Comparison of ENCODE assay signal across 33 cellular contexts in the genomic region with DNA sequence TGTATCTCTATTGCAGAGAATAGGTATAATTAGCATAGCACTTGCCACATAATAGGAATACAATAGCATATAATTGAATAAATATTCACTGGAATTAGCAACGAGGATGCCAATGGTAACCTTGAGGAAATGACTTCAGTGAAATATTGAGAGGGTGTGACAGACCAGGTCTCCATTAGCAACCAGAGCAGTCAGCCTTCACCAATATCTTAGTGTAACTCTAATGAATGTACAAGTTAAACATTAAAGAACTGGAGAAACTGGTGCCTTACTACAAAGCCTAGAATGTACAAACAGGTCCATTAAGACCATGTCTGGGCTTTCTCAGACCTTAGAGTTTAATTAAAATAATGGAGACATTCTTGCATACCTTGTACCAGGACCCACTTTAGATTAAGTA.
"Had no signal": no experiment of that assay in that cellular context is flagged by ENCODE, and none has a peak within 500 bp of the region (broad histone marks: within the 10 kb centered on the region; RNA-seq: fewer than 3 reads in every experiment).

No MANE protein-coding gene starts in this region.

- H3K36me3 Mint-ChIP-seq: activated naive CD4-positive, alpha-beta T cell treated with anti-CD3 and anti-CD28 coated beads, Interleukin-2, amount 10 ng/mL, durations not matched to agents 7 days and 5 days; activated naive CD8-positive, alpha-beta T cell treated with anti-CD3 and anti-CD28 coated beads, Interleukin-2, amount 10 ng/mL, durations not matched to agents 7 days and 5 days; immature natural killer cell; type B pancreatic cell had no signal

- H3K9me3 ChIP-seq: gastroesophageal sphincter, lower lobe of right lung, neutrophil, right lobe of liver, uterus had no signal

- H3K9me3 Mint-ChIP-seq: activated CD4-positive, alpha-beta memory T cell treated with anti-CD3 and anti-CD28 coated beads, Interleukin-2, amount 10 ng/mL, durations not matched to agents 7 days and 5 days; activated CD4-positive, alpha-beta T cell treated with anti-CD3 and anti-CD28 coated beads, Interleukin-2, amount 10 ng/mL, durations not matched to agents 7 days and 5 days; activated naive CD4-positive, alpha-beta T cell treated with anti-CD3 and anti-CD28 coated beads, Interleukin-2, amount 10 ng/mL, durations not matched to agents 7 days and 5 days; activated naive CD8-positive, alpha-beta T cell treated with anti-CD3 and anti-CD28 coated beads, Interleukin-2, amount 10 ng/mL, durations not matched to agents 7 days and 5 days; activated T-cell treated with anti-CD3 and anti-CD28 coated beads, Interleukin-2, amount 50 U/mL, for 24 hours; effector memory CD8-positive, alpha-beta T cell; immature natural killer cell; nephron progenitor cell; stimulated activated naive CD8-positive, alpha-beta T cell treated with anti-CD3 and anti-CD28 coated beads, Interleukin-15, Interleukin-2, amounts not matched to agents 100 ng/mL and 50 ng/mL, for 24 hours; type B pancreatic cell had no signal

- H3K4me1 ChIP-seq: gastroesophageal sphincter, lower lobe of right lung, right lobe of liver, uterus had no signal

- ATAC-seq: effector memory CD8-positive, alpha-beta T cell; gastroesophageal sphincter; left lobe of liver; lower lobe of right lung; right lobe of liver; T-helper 17 cell; WTC11 had no signal

- H3K4me1 Mint-ChIP-seq: activated CD4-positive, alpha-beta memory T cell treated with anti-CD3 and anti-CD28 coated beads, Interleukin-2, amount 10 ng/mL, durations not matched to agents 7 days and 5 days; activated CD4-positive, alpha-beta T cell treated with anti-CD3 and anti-CD28 coated beads, Interleukin-2, amount 10 ng/mL, durations not matched to agents 7 days and 5 days; activated naive CD4-positive, alpha-beta T cell treated with anti-CD3 and anti-CD28 coated beads, Interleukin-2, amount 10 ng/mL, durations not matched to agents 7 days and 5 days; activated naive CD8-positive, alpha-beta T cell treated with anti-CD3 and anti-CD28 coated beads, Interleukin-2, amount 10 ng/mL, durations not matched to agents 7 days and 5 days; immature natural killer cell; nephron progenitor cell; T-helper 17 cell had no signal

- H3K27ac ChIP-seq: brain microvascular endothelial cell, gastroesophageal sphincter, lower lobe of right lung, neutrophil, right lobe of liver, uterus had no signal

- H3K27me3 Mint-ChIP-seq: activated CD4-positive, alpha-beta memory T cell treated with anti-CD3 and anti-CD28 coated beads, Interleukin-2, amount 10 ng/mL, durations not matched to agents 7 days and 5 days; activated CD4-positive, alpha-beta T cell treated with anti-CD3 and anti-CD28 coated beads, Interleukin-2, amount 10 ng/mL, durations not matched to agents 7 days and 5 days; activated naive CD4-positive, alpha-beta T cell treated with anti-CD3 and anti-CD28 coated beads, Interleukin-2, amount 10 ng/mL, durations not matched to agents 7 days and 5 days; type B pancreatic cell had no signal

- DNase-seq: activated CD4-positive, alpha-beta memory T cell treated with anti-CD3 and anti-CD28 coated beads, Interleukin-2, amount 10 ng/mL, durations not matched to agents 7 days and 5 days; activated CD4-positive, alpha-beta T cell treated with anti-CD3 and anti-CD28 coated beads for 1 hour; activated CD4-positive, alpha-beta T cell treated with anti-CD3 and anti-CD28 coated beads, Interleukin-2, amount 10 ng/mL, durations not matched to agents 7 days and 5 days; activated CD8-positive, alpha-beta memory T cell treated with anti-CD3 and anti-CD28 coated beads, Interleukin-2, amount 50 U/mL, for 48 hours; activated gamma-delta T cell; activated naive CD4-positive, alpha-beta T cell treated with anti-CD3 and anti-CD28 coated beads, Interleukin-2, amount 10 ng/mL, durations not matched to agents 7 days and 5 days; activated naive CD8-positive, alpha-beta T cell treated with anti-CD3 and anti-CD28 coated beads, Interleukin-2, amount 10 ng/mL, durations not matched to agents 7 days and 5 days; activated T-cell treated with anti-CD3 and anti-CD28 coated beads, Interleukin-2, amount 50 U/mL, for 24 hours; amniotic stem cell; brain microvascular endothelial cell; caudate nucleus; cortex of kidney; effector memory CD8-positive, alpha-beta T cell; head of caudate nucleus; hypothalamus; immature natural killer cell; lower lobe of right lung; mesenchymal stem cell; nephron progenitor cell; right lobe of liver; stimulated activated CD4-positive, alpha-beta T cell treated with anti-CD3 and anti-CD28 coated beads, Interleukin-12 subunit alpha, Interleukin-12 subunit beta, amount 100 ng/mL, for 4 hours; stimulated activated CD4-positive, alpha-beta T cell treated with anti-CD3 and anti-CD28 coated beads, Interleukin-4, amount 100 ng/mL, for 1 hour; substantia nigra; T-helper 17 cell; T1000; uterus had no signal

- H3K36me3 ChIP-seq: brain microvascular endothelial cell, gastroesophageal sphincter, lower lobe of right lung, neutrophil, right lobe of liver, uterus had no signal

- H3K27me3 ChIP-seq: brain microvascular endothelial cell, gastroesophageal sphincter, neutrophil, uterus had no signal

- H3K4me3 Mint-ChIP-seq: activated CD4-positive, alpha-beta memory T cell treated with anti-CD3 and anti-CD28 coated beads, Interleukin-2, amount 10 ng/mL, durations not matched to agents 7 days and 5 days; activated CD4-positive, alpha-beta T cell treated with anti-CD3 and anti-CD28 coated beads, Interleukin-2, amount 10 ng/mL, durations not matched to agents 7 days and 5 days; activated naive CD4-positive, alpha-beta T cell treated with anti-CD3 and anti-CD28 coated beads, Interleukin-2, amount 10 ng/mL, durations not matched to agents 7 days and 5 days; activated naive CD8-positive, alpha-beta T cell treated with anti-CD3 and anti-CD28 coated beads, Interleukin-2, amount 10 ng/mL, durations not matched to agents 7 days and 5 days; activated T-cell treated with anti-CD3 and anti-CD28 coated beads, Interleukin-2, amount 50 U/mL, for 24 hours; effector memory CD8-positive, alpha-beta T cell; immature natural killer cell; nephron progenitor cell; stimulated activated naive CD8-positive, alpha-beta T cell treated with anti-CD3 and anti-CD28 coated beads, Interleukin-15, Interleukin-2, amounts not matched to agents 100 ng/mL and 50 ng/mL, for 24 hours; T-helper 17 cell; type B pancreatic cell; WTC11 had no signal

- FAIRE-seq: endothelial cell of umbilical vein had no signal

- H3K27ac Mint-ChIP-seq: activated CD4-positive, alpha-beta memory T cell treated with anti-CD3 and anti-CD28 coated beads, Interleukin-2, amount 10 ng/mL, durations not matched to agents 7 days and 5 days; activated CD4-positive, alpha-beta T cell treated with anti-CD3 and anti-CD28 coated beads, Interleukin-2, amount 10 ng/mL, durations not matched to agents 7 days and 5 days; activated naive CD4-positive, alpha-beta T cell treated with anti-CD3 and anti-CD28 coated beads, Interleukin-2, amount 10 ng/mL, durations not matched to agents 7 days and 5 days; activated naive CD8-positive, alpha-beta T cell treated with anti-CD3 and anti-CD28 coated beads, Interleukin-2, amount 10 ng/mL, durations not matched to agents 7 days and 5 days; activated T-cell treated with anti-CD3 and anti-CD28 coated beads, Interleukin-2, amount 50 U/mL, for 24 hours; effector memory CD8-positive, alpha-beta T cell; immature natural killer cell; nephron progenitor cell; stimulated activated naive CD8-positive, alpha-beta T cell treated with anti-CD3 and anti-CD28 coated beads, Interleukin-15, Interleukin-2, amounts not matched to agents 100 ng/mL and 50 ng/mL, for 24 hours; T-helper 17 cell; type B pancreatic cell; WTC11 had no signal

- H3K4me3 ChIP-seq: gastroesophageal sphincter, lower lobe of right lung, right lobe of liver, uterus had no signal
